Comparison of ENCODE assay signal across 1 cellular context in the genomic region with DNA sequence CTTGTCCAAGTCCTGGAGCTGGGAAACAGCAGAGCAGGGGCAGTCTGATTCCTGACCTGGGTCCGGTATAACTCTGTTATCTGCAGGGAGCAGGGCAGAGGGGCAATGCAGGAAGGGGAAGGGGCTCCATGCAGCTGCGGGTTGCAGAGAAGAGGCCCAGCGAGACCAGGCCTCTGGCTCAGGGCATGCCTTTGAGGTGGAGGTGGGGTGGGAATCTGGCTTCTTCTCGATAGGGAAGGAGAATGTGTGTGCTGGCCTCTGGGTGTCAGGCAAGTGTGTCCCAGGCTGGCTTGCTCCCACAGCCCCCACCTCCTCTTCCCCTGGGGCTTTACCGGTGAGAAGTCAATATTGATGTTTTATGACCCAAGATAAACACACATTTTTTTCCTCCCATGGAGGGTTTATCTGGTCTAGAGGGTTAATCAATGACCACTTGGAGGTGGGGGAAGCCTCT.
A peak's percentile ranks its signal among the peaks of the same experiment; 100 is the strongest.
TF ChIP-seq lines count a peak whose summit lies in the region.

No MANE protein-coding gene starts in this region.

TF ChIP-seq in HepG2, 621 proteins besides CTCF, POLR2A, EP300 and RAD21 (continued from another document):
- TF ChIP-seq PRDM10 (CRISPR knock-in tag; IDR thresholded peaks at IDR 0.05; ENCODE audit: low read depth) (peak; percentile 85), ZNF772 (CRISPR knock-in tag; IDR thresholded peaks at IDR 0.05) (peak; percentile 60; the same call in 1 of the 2 replicates), ZNF205 (CRISPR knock-in tag; IDR thresholded peaks at IDR 0.05) (peak; percentile 88), ZNF546 (CRISPR knock-in tag; conservative IDR thresholded peaks at IDR 0.05) (peak; percentile 91), ZNF589 (CRISPR knock-in tag; conservative IDR thresholded peaks at IDR 0.05) (peak; percentile 80; the same call in 1 of the 2 replicates), GTF3A (CRISPR knock-in tag; conservative IDR thresholded peaks at IDR 0.05) (peak; percentile 42; the same call in 1 of the 2 replicates), SKI (IDR thresholded peaks at IDR 0.05; ENCODE audit: partially characterized antibody) (peak; percentile 86), NR2C2 (CRISPR knock-in tag; IDR thresholded peaks at IDR 0.05; ENCODE audit: borderline replicate concordance) (peak; percentile 67; the same call in 1 of the 2 replicates), ETV5 (CRISPR knock-in tag; IDR thresholded peaks at IDR 0.05; ENCODE audit: borderline replicate concordance) (peak; percentile 93), SNAPC4 (CRISPR knock-in tag; IDR thresholded peaks at IDR 0.05) (peak; percentile 78; the same call in 1 of the 2 replicates), IKZF5 (CRISPR knock-in tag; IDR thresholded peaks at IDR 0.05) (peak; percentile 91), ZNF281 (CRISPR knock-in tag; IDR thresholded peaks at IDR 0.05; ENCODE audit: borderline replicate concordance) (peak; percentile 94), SIX4 (CRISPR knock-in tag; IDR thresholded peaks at IDR 0.05) (peak; percentile 93), CEBPB (IDR thresholded peaks at IDR 0.05; ENCODE audit: borderline replicate concordance, low read depth, low read length) (no peak), ZNF343 (CRISPR knock-in tag; IDR thresholded peaks at IDR 0.05) (peak; percentile 64), SSRP1 (CRISPR knock-in tag; IDR thresholded peaks at IDR 0.05) (no peak), ZBTB26 (CRISPR knock-in tag; IDR thresholded peaks at IDR 0.05; ENCODE audit: borderline replicate concordance) (peak; percentile 85; the same call in 1 of the 2 replicates), YEATS4 (CRISPR knock-in tag; IDR thresholded peaks at IDR 0.05; ENCODE audit: borderline replicate concordance) (peak; percentile 72), TAF1 (CRISPR knock-in tag; IDR thresholded peaks at IDR 0.05) (peak; percentile 65; the same call in 1 of the 2 replicates), NKX3-1 (CRISPR knock-in tag; IDR thresholded peaks at IDR 0.05) (0 out of 2 replicates have a peak, but pooled peaks have one; percentile 71)
- TF ChIP-seq, protein P1, sequence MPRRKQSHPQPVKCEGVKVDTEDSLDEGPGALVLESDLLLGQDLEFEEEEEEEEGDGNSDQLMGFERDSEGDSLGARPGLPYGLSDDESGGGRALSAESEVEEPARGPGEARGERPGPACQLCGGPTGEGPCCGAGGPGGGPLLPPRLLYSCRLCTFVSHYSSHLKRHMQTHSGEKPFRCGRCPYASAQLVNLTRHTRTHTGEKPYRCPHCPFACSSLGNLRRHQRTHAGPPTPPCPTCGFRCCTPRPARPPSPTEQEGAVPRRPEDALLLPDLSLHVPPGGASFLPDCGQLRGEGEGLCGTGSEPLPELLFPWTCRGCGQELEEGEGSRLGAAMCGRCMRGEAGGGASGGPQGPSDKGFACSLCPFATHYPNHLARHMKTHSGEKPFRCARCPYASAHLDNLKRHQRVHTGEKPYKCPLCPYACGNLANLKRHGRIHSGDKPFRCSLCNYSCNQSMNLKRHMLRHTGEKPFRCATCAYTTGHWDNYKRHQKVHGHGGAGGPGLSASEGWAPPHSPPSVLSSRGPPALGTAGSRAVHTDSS (CRISPR knock-in tag; conservative IDR thresholded peaks at IDR 0.05): no peak
- TF ChIP-seq, protein P2, sequence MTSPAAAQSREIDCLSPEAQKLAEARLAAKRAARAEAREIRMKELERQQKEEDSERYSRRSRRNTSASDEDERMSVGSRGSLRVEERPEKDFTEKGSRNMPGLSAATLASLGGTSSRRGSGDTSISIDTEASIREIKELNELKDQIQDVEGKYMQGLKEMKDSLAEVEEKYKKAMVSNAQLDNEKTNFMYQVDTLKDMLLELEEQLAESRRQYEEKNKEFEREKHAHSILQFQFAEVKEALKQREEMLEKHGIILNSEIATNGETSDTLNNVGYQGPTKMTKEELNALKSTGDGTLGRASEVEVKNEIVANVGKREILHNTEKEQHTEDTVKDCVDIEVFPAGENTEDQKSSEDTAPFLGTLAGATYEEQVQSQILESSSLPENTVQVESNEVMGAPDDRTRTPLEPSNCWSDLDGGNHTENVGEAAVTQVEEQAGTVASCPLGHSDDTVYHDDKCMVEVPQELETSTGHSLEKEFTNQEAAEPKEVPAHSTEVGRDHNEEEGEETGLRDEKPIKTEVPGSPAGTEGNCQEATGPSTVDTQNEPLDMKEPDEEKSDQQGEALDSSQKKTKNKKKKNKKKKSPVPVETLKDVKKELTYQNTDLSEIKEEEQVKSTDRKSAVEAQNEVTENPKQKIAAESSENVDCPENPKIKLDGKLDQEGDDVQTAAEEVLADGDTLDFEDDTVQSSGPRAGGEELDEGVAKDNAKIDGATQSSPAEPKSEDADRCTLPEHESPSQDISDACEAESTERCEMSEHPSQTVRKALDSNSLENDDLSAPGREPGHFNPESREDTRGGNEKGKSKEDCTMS (CRISPR knock-in tag; conservative IDR thresholded peaks at IDR 0.05): no peak
TF ChIP-seq in HepG2: peak in this region for 344.
